In genomic region chr2:96856776-96857673, GRCh38 we compare ENCODE assay signal across 1 cellular context.
TF ChIP-seq lines count a peak whose summit lies in the region.

No MANE protein-coding gene starts in this region.

TF ChIP-seq in HepG2, 621 proteins besides CTCF, POLR2A, EP300 and RAD21 (continued from another document and continues in another):
- no peak for TF ChIP-seq ZNF142 (CRISPR knock-in tag; IDR thresholded peaks at IDR 0.05)
- TF ChIP-seq MLX (CRISPR knock-in tag; IDR thresholded peaks at IDR 0.05), result no peak
- 0 out of 2 replicates have a peak, but pooled peaks have one; percentile 26 for TF ChIP-seq SSRP1 (CRISPR knock-in tag; IDR thresholded peaks at IDR 0.05)
- TF ChIP-seq TCF12 (IDR thresholded peaks at IDR 0.05), result no peak
- TF ChIP-seq TCF12 (CRISPR knock-in tag; IDR thresholded peaks at IDR 0.05), result no peak
- no peak for TF ChIP-seq CBX2 (IDR thresholded peaks at IDR 0.05; ENCODE audit: low read depth, low read length)
- TF ChIP-seq CBX2 (CRISPR knock-in tag; IDR thresholded peaks at IDR 0.05; ENCODE audit: low read depth), result no peak
- TF ChIP-seq MLLT10 (CRISPR knock-in tag; IDR thresholded peaks at IDR 0.05), result no peak
- TF ChIP-seq ZNF772 (CRISPR knock-in tag; IDR thresholded peaks at IDR 0.05), result no peak
- TF ChIP-seq KAT2B (IDR thresholded peaks at IDR 0.05; ENCODE audit: borderline replicate concordance, low read depth, low read length), result no peak
- no peak for TF ChIP-seq KDM6A (CRISPR knock-in tag; IDR thresholded peaks at IDR 0.05; ENCODE audit: low read depth)
- 0 out of 2 replicates have a peak, but pooled peaks have one; percentile 12 for TF ChIP-seq ZNF891 (CRISPR knock-in tag; IDR thresholded peaks at IDR 0.05)
- TF ChIP-seq ZNF644 (CRISPR knock-in tag; IDR thresholded peaks at IDR 0.05; ENCODE audit: low read depth), result no peak
- TF ChIP-seq ZNF446 (CRISPR knock-in tag; IDR thresholded peaks at IDR 0.05), result 0 out of 2 replicates have a peak, but pooled peaks have one; percentile 6
- peak; percentile 68 for TF ChIP-seq MAFF (IDR thresholded peaks at IDR 0.05; ENCODE audit: low read depth, low read length)
- TF ChIP-seq ZNF784 (CRISPR knock-in tag; IDR thresholded peaks at IDR 0.05; ENCODE audit: borderline replicate concordance), result no peak
- no peak for TF ChIP-seq ZNF703 (CRISPR knock-in tag; IDR thresholded peaks at IDR 0.05; ENCODE audit: borderline replicate concordance)
- TF ChIP-seq MAFG (CRISPR knock-in tag; IDR thresholded peaks at IDR 0.05), result no peak; the same call in 1 of the 2 replicates
- TF ChIP-seq ATAD3A (CRISPR knock-in tag; IDR thresholded peaks at IDR 0.05), result 0 out of 2 replicates have a peak, but pooled peaks have one; percentile 3
- TF ChIP-seq ZNF20 (CRISPR knock-in tag; IDR thresholded peaks at IDR 0.05), result no peak
- no peak for TF ChIP-seq ZNF407 (CRISPR knock-in tag; IDR thresholded peaks at IDR 0.05; ENCODE audit: not compliant biosample characterization)
- TF ChIP-seq NFAT5 (CRISPR knock-in tag; IDR thresholded peaks at IDR 0.05), result no peak
- no peak for TF ChIP-seq ZKSCAN8 (CRISPR knock-in tag; IDR thresholded peaks at IDR 0.05; ENCODE audit: borderline replicate concordance)
- no peak for TF ChIP-seq MXD1 (CRISPR knock-in tag; IDR thresholded peaks at IDR 0.05)
- no peak for TF ChIP-seq ARID4A (CRISPR knock-in tag; IDR thresholded peaks at IDR 0.05; ENCODE audit: borderline replicate concordance)
- no peak for TF ChIP-seq SMAD9 (CRISPR knock-in tag; IDR thresholded peaks at IDR 0.05)
- 0 out of 2 replicates have a peak, but pooled peaks have one; percentile 4 for TF ChIP-seq STAG1 (CRISPR knock-in tag; IDR thresholded peaks at IDR 0.05)
- TF ChIP-seq KLF9 (CRISPR knock-in tag; IDR thresholded peaks at IDR 0.05; ENCODE audit: low read depth), result 0 out of 2 replicates have a peak, but pooled peaks have one; percentile 1
